ENCODE assay signal across 19 cellular contexts in genomic region chr1:92259350-92259749, GRCh38. TPM values are rescaled to one million over a fixed set of nuclear protein-coding genes. Genes with fewer than 3 reads are reported as not detected.
"Had no signal": no experiment of that assay in that cellular context is flagged by ENCODE, and none has a peak within 500 bp of the region (broad histone marks: within the 10 kb centered on the region; RNA-seq: fewer than 3 reads in every experiment).

No MANE protein-coding gene starts in this region.

- H3K4me1 Mint-ChIP-seq: activated B cell treated with CpG ODN at 0.5 μM for 24 hours; activated CD4-positive, alpha-beta T cell treated with anti-CD3 and anti-CD28 coated beads, Interleukin-2, amount 10 ng/mL, durations not matched to agents 7 days and 5 days; nephron had no signal

- H3K27me3 ChIP-seq: right atrium auricular region, transverse colon had no signal

- H3K27ac Mint-ChIP-seq: activated B cell treated with CpG ODN at 0.5 μM for 24 hours; activated CD4-positive, alpha-beta T cell treated with anti-CD3 and anti-CD28 coated beads, Interleukin-2, amount 10 ng/mL, durations not matched to agents 7 days and 5 days; activated naive CD8-positive, alpha-beta T cell treated with anti-CD3 and anti-CD28 coated beads, Interleukin-2, amount 10 ng/mL, durations not matched to agents 7 days and 5 days; endodermal cell; nephron; T-helper 2 cell treated with Interferon-gamma antibody and Interleukin-4, amounts not matched to agents 5 μg/mL and 100 μg/mL, for 36 hours had no signal

- H3K27me3 Mint-ChIP-seq: activated B cell treated with CpG ODN at 0.5 μM for 24 hours; activated CD4-positive, alpha-beta T cell treated with anti-CD3 and anti-CD28 coated beads, Interleukin-2, amount 10 ng/mL, durations not matched to agents 7 days and 5 days; activated naive CD8-positive, alpha-beta T cell treated with anti-CD3 and anti-CD28 coated beads, Interleukin-2, amount 10 ng/mL, durations not matched to agents 7 days and 5 days had no signal

- H3K27ac ChIP-seq: right atrium auricular region, transverse colon had no signal

- H3K4me3 ChIP-seq: right atrium auricular region, transverse colon had no signal

- DNase-seq: activated B cell treated with CpG ODN at 0.5 μM for 24 hours; activated CD4-positive, alpha-beta T cell treated with anti-CD3 and anti-CD28 coated beads, Interleukin-2, amount 10 ng/mL, durations not matched to agents 7 days and 5 days; activated CD8-positive, alpha-beta memory T cell treated with anti-CD3 and anti-CD28 coated beads for 24 hours; activated naive CD8-positive, alpha-beta T cell treated with anti-CD3 and anti-CD28 coated beads, Interleukin-2, amount 10 ng/mL, durations not matched to agents 7 days and 5 days; aorta; endodermal cell; small intestine; stimulated activated CD4-positive, alpha-beta T cell treated with anti-CD3 and anti-CD28 coated beads, Interleukin-4, amount 100 ng/mL, for 24 hours; stimulated activated naive CD4-positive, alpha-beta T cell; SW 1271; transverse colon had no signal

- H3K4me3 Mint-ChIP-seq: activated B cell treated with CpG ODN at 0.5 μM for 24 hours; activated CD4-positive, alpha-beta T cell treated with anti-CD3 and anti-CD28 coated beads, Interleukin-2, amount 10 ng/mL, durations not matched to agents 7 days and 5 days; activated naive CD8-positive, alpha-beta T cell treated with anti-CD3 and anti-CD28 coated beads, Interleukin-2, amount 10 ng/mL, durations not matched to agents 7 days and 5 days; endodermal cell; nephron; T-helper 2 cell treated with Interferon-gamma antibody and Interleukin-4, amounts not matched to agents 5 μg/mL and 100 μg/mL, for 36 hours had no signal

- H3K4me1 ChIP-seq: right atrium auricular region, transverse colon had no signal

RNA-seq across cellular contexts. Expression of gene C1orf146, which starts 41.6 kb away (rescaled TPM):
- total RNA-seq: activated B cell treated with CpG ODN at 0.5 μM for 24 hours; activated CD4-positive, alpha-beta T cell treated with anti-CD3 and anti-CD28 coated beads, Interleukin-2, amount 10 ng/mL, durations not matched to agents 7 days and 5 days; activated naive CD8-positive, alpha-beta T cell treated with anti-CD3 and anti-CD28 coated beads, Interleukin-2, amount 10 ng/mL, durations not matched to agents 7 days and 5 days; aorta; dermis microvascular lymphatic vessel endothelial cell; endodermal cell; frontal cortex; liver; mesenteric fat pad; posterior vena cava; right atrium auricular region; transverse colon had no signal
